In the genomic region with DNA sequence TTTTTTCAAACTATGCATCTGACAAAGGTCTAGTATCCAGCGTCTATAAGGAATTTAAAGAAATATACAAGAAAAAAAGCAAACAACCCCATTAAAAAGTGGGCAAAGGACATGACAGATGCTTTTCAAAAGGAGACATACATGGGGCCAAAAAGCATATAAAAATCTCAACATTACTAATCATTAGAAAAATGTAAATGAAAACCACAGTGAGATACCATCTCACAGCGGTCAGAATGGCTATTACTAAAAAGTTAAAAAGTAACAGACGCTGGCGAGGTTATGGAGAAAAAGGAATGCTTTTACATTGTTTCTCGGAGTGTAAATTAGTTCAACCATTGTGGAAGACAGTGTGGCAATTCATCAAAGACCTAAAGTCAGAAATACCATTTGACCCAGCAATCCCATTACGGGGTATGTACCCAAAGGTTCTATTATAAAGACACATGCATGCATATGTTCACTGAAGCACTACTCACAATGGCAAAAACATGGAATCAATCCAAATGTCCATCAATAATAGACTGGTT, we compare ENCODE assay signal across 22 cellular contexts.
DNase-seq lines count a peak whose midpoint lies in the region; ATAC-seq and FAIRE-seq lines count a peak whose summit lies in the region.
"Had no signal": no experiment of that assay in that cellular context is flagged by ENCODE, and none has a peak within 500 bp of the region (broad histone marks: within the 10 kb centered on the region; RNA-seq: fewer than 3 reads in every experiment).

No MANE protein-coding gene starts in this region.

- DNase-seq in HT-29 (ENCODE audit: low spot score): peak; percentile 83
- DNase-seq in kidney tubule cell (ENCODE audit: low spot score): peak; percentile 57
- DNase-seq in Kasumi-1 (lab: John Stamatoyannopoulos, UW): no peak
- no peak for DNase-seq in superior temporal gyrus (ENCODE audit: extremely low spot score)
- DNase-seq: 8988T; ACHN; AML-193; BE2C; CD4-positive, alpha-beta memory T cell; COR-L47; DMS153; DND-41; GM23248; H7; HCEC 1CT had no signal

- ATAC-seq in HG02938 (IDR thresholded peaks at IDR 0.05; ENCODE audit: unreplicated experiment): no peak
- no peak for ATAC-seq in HG03039 (IDR thresholded peaks at IDR 0.05; ENCODE audit: unreplicated experiment)
- ATAC-seq: A549 had no signal

- FAIRE-seq in endometrium (lab: Jason Lieb, UNC): peak; percentile 65
- FAIRE-seq: A549, G401.6, GM12892, H1 had no signal

Comparison
In these comparisons a context has a peak if more than half of its experiments do, and no peak if none do; other contexts are left out.
1. DNase-seq: peak in HT-29 (single experiment) and kidney tubule cell (single experiment); none in Kasumi-1 (0 of 2) and superior temporal gyrus (single experiment).